Comparison of ENCODE assay signal across 18 cellular contexts in the genomic region with DNA sequence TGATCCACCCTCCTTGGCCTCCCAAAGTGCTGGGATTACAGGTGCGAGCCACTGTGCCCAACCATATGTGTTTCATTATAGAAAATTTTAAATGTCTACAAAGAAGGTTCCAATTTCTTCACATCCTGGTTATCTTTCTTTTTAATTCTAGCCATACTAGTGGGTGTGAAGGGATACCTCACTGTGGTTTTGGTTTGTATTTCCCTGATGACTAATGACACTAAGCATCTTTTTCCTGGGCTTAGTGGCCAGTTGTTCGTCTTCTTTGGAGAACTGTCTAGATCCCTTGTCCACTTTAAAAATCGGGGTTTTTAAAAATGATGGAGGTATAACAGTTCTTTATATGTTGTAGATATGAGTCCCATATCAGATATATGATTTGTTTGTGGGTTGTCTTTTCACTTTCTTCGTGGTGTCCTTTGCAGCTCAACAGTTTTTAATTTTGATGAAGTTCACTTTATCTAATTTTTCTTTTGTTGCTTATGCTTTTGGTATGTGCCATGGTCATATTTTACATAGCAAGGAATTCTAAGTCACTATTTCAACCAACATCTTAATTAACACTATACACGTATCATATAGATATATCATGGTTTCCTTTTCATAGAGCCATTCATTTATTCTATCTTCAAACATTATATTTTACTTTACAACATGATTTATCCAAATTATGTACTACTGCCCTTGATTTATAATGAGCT.
DNase-seq lines count a peak whose midpoint lies in the region; ATAC-seq and TF ChIP-seq lines count a peak whose summit lies in the region.
"Had no signal": no experiment of that assay in that cellular context is flagged by ENCODE, and none has a peak within 500 bp of the region (broad histone marks: within the 10 kb centered on the region; RNA-seq: fewer than 3 reads in every experiment).

No MANE protein-coding gene starts in this region.

- TF ChIP-seq CTCF in foreskin keratinocyte (conservative IDR thresholded peaks at IDR 0.05): no peak

- peak; percentile 47 for ATAC-seq in foreskin keratinocyte
- ATAC-seq: GM12878, mucosa of descending colon had no signal

- in situ Hi-C loops in ACHN (cut with HindIII; ENCODE audit: low pct_ligation_motif_present, low pct_unique_long_range_greater_than_20kb, low sequenced_read_pairs): no loop called here

- H3K27ac ChIP-seq in foreskin keratinocyte: no peak overlapping the region
- H3K27ac ChIP-seq: prostate gland, vagina had no signal

- no peaks in the 10 kb centered on the region for H3K27me3 ChIP-seq in foreskin keratinocyte
- H3K27me3 ChIP-seq: vagina had no signal

- H3K4me1 ChIP-seq in foreskin keratinocyte: peaks cover 9% of the 10 kb centered on the region
- H3K4me1 ChIP-seq: prostate gland had no signal

- DNase-seq in ACHN (peak; percentile 15), HT1080 (ENCODE audit: low read depth) (peak; percentile 89), amniotic epithelial cell (ENCODE audit: low read depth) (peak; percentile 64), foreskin keratinocyte (peak in 1 of 2 donors; percentile 48), T1000 (lab: John Stamatoyannopoulos, UW) (no peak), superior temporal gyrus (ENCODE audit: extremely low spot score) (no peak), NCI-H1694 (lab: John Stamatoyannopoulos, UW) (no peak)
- DNase-seq in stimulated activated CD4-positive, alpha-beta T cell treated with anti-CD3 and anti-CD28 coated beads, Interleukin-2, amount 100 ng/mL, for 24 hours: no peak
- DNase-seq: activated CD4-positive, alpha-beta T cell treated with anti-CD3 and anti-CD28 coated beads, Interleukin-2, amount 50 U/mL, for 1 hour; activated effector memory CD4-positive, alpha-beta T cell treated with Interleukin-2 at 50 U/mL for 16 hours; cerebellar nuclear complex; mucosa of descending colon; NCI-H2171 treated with DMSO at 0.1 percent for 48 hours; OCI-M1; stimulated activated CD4-positive, alpha-beta T cell treated with anti-CD3 and anti-CD28 coated beads, Interleukin-1b, Interleukin-23, amount 100 ng/mL, for 48 hours had no signal

Comparison
In these comparisons a context has a peak if more than half of its experiments do, and no peak if none do; other contexts are left out.
1. DNase-seq: peak in ACHN (single experiment), HT1080 (single experiment) and amniotic epithelial cell (single experiment); none in T1000 (single experiment), superior temporal gyrus (single experiment), NCI-H1694 (single experiment) and stimulated activated CD4-positive, alpha-beta T cell treated with anti-CD3 and anti-CD28 coated beads, Interleukin-2, amount 100 ng/mL, for 24 hours (0 of 2).